In the genomic region with DNA sequence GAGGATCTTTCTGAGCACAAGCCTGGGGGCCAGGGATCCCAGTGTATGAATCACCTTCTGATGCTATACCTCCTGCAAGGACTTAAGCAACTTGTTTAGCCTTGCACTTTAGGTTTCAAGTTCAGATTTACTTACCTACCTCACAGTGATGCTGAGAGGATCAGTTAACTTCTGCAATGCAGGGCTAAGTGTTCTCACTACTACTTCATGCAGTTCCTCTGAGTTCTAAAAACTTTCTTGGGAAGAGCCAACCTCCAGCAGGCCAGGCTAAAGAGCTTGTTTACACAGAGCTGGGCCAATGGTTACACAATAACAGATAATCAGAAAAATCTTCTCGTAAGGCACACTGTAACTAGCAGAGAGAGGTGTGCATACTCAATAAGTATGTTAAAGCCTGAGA, we compare ENCODE assay signal across 19 cellular contexts. TPM values are rescaled to one million over a fixed set of nuclear protein-coding genes. Genes with fewer than 3 reads are reported as not detected.
DNase-seq lines count a peak whose midpoint lies in the region; ATAC-seq, FAIRE-seq and TF ChIP-seq lines count a peak whose summit lies in the region.
"Had no signal": no experiment of that assay in that cellular context is flagged by ENCODE, and none has a peak within 500 bp of the region (broad histone marks: within the 10 kb centered on the region; RNA-seq: fewer than 3 reads in every experiment).

No MANE protein-coding gene starts in this region.

- H3K9me3 Mint-ChIP-seq in activated naive CD4-positive, alpha-beta T cell treated with anti-CD3 and anti-CD28 coated beads, Interleukin-2, amount 50 U/mL, for 72 hours: no peaks in the 10 kb centered on the region
- H3K9me3 Mint-ChIP-seq: activated naive CD8-positive, alpha-beta T cell treated with anti-CD3 and anti-CD28 coated beads, Interleukin-2, amount 10 ng/mL, durations not matched to agents 7 days and 5 days; H9; natural killer cell had no signal

- ATAC-seq in A549: peak; percentile 80 to 87
- peak; percentile 65 for ATAC-seq in gastroesophageal sphincter
- peak; percentile 77 for ATAC-seq in omental fat pad (ENCODE audit: low FRiP score)
- ATAC-seq in activated naive CD4-positive, alpha-beta T cell treated with anti-CD3 and anti-CD28 coated beads, Interleukin-2, amount 50 U/mL, for 72 hours: no peak
- ATAC-seq: natural killer cell had no signal

- POLR2A ChIA-PET in A549 (lab: Yijun Ruan, JAX): interaction anchor here (0.7 to 1.8 kb wide), 4 partner anchors 22 to 83 kb away, joined by 3 to 8 read pairs (median 4); no protein-coding TSS in a partner anchor

- peak; percentile 86 for FAIRE-seq in A549 (lab: Jason Lieb, UNC)
- FAIRE-seq: A204.1 had no signal

- TF ChIP-seq POLR2A in A549 (IDR thresholded peaks at IDR 0.05; ENCODE audit: low read length) (no peak), adrenal gland (IDR thresholded peaks at IDR 0.05) (no peak), gastroesophageal sphincter (IDR thresholded peaks at IDR 0.05) (no peak)

- peaks cover 0 to 71% of the 10 kb centered on the region in 2 donors for H3K36me3 ChIP-seq in adrenal gland (replicated peaks in 1 of 2)
- peaks cover 10 to 89% of the 10 kb centered on the region in 2 donors for H3K36me3 ChIP-seq in gastroesophageal sphincter

- peak overlapping the region; percentile 70 for H3K4me2 ChIP-seq in A549

- no peak; a peak in 2 of 5 replicates for TF ChIP-seq RAD21 in A549 (conservative IDR thresholded peaks at IDR 0.05 in 1 of 2, IDR thresholded peaks at IDR 0.05 in 1 of 2)

- intact Hi-C loops in adrenal gland (cut with DNase I): no loop called here

- TF ChIP-seq EP300 in A549 (IDR thresholded peaks at IDR 0.05) (peak; percentile 34 to 77; a peak in 3 of 5 replicates), gastroesophageal sphincter (IDR thresholded peaks at IDR 0.05) (no peak)

- H3K27me3 ChIP-seq in adrenal gland (no peaks in the 10 kb centered on the region), gastroesophageal sphincter (no peaks in the 10 kb centered on the region)
- H3K27me3 ChIP-seq: MG63, suprapubic skin had no signal

- CTCF ChIA-PET in A549 (lab: Yijun Ruan, JAX): interaction anchor here (0.9 to 22.5 kb wide), 9 partner anchors 10 to 139 kb away, joined by 3 to 386 read pairs (median 5); a partner anchor contains a TSS

- H3K9me3 ChIP-seq in A549: no peaks in the 10 kb centered on the region
- no peaks in the 10 kb centered on the region for H3K9me3 ChIP-seq in adrenal gland (replicated peaks in 1 of 3)
- H3K9me3 ChIP-seq in gastroesophageal sphincter: no peaks in the 10 kb centered on the region
- H3K9me3 ChIP-seq: MG63, suprapubic skin had no signal

- WGBS in A549 (ENCODE audit: missing lambda C conversion rate): 0% methylated on average over 1 of the region's 1 CpG
- WGBS in adrenal gland, 4 donors: 30 to 40% (median 36%) methylated on average over 1 of the region's 1 CpG
- WGBS in gastroesophageal sphincter (ENCODE audit: low coverage in 1 of 2), 2 donors: 6 to 10% methylated on average over 1 of the region's 1 CpG

- H3K4me3 ChIP-seq in A549: 0 out of 3 replicates have a peak overlapping the region, but pooled peaks have one; percentile 1
- no peak overlapping the region for H3K4me3 ChIP-seq in adrenal gland
- H3K4me3 ChIP-seq in gastroesophageal sphincter: no peak overlapping the region
- H3K4me3 ChIP-seq: MG63, SK-N-MC, skin epidermis, suprapubic skin had no signal

- H3K27ac ChIP-seq in A549 (peak overlapping the region; percentile 68 to 76), adrenal gland (peak overlapping the region in 3 of 5 donors; percentile 33 to 72 (median 65)), gastroesophageal sphincter (peak overlapping the region in 3 of 4 donors; percentile 27 to 58 (median 38))
- H3K27ac ChIP-seq: SK-N-MC, suprapubic skin had no signal

- H3K27ac Mint-ChIP-seq in activated naive CD4-positive, alpha-beta T cell treated with anti-CD3 and anti-CD28 coated beads, Interleukin-2, amount 50 U/mL, for 72 hours: no peak overlapping the region
- H3K27ac Mint-ChIP-seq: activated naive CD8-positive, alpha-beta T cell treated with anti-CD3 and anti-CD28 coated beads, Interleukin-2, amount 10 ng/mL, durations not matched to agents 7 days and 5 days; natural killer cell had no signal

- H3K4me1 ChIP-seq in A549 (peaks cover 60% of the 10 kb centered on the region), adrenal gland (replicated peaks in 1 of 2) (peaks cover 6 to 22% of the 10 kb centered on the region in 2 donors), gastroesophageal sphincter (peaks cover 7 to 55% (median 11%) of the 10 kb centered on the region in 3 donors)

- TF ChIP-seq CTCF in A549 (IDR thresholded peaks at IDR 0.05) (no peak), adrenal gland (IDR thresholded peaks at IDR 0.05) (no peak), gastroesophageal sphincter (IDR thresholded peaks at IDR 0.05) (no peak), omental fat pad (IDR thresholded peaks at IDR 0.05) (no peak)

- H3K36me3 Mint-ChIP-seq in activated naive CD4-positive, alpha-beta T cell treated with anti-CD3 and anti-CD28 coated beads, Interleukin-2, amount 50 U/mL, for 72 hours: peaks cover 9 to 12% of the 10 kb centered on the region in 2 donors

- DNase-seq in A549 (ENCODE audit: low read depth in 1 of 2, low spot score in 1 of 2) (peak; percentile 53 to 81), adrenal gland (peak in 1 of 7 donors; percentile 24), omental fat pad (ENCODE audit: low spot score) (no peak), SHP77 (lab: John Stamatoyannopoulos, UW) (no peak), cerebellar nuclear complex (lab: John Stamatoyannopoulos, UW) (no peak)
- DNase-seq in stimulated activated CD4-positive, alpha-beta T cell treated with anti-CD3 and anti-CD28 coated beads, Interleukin-15, amount 100 ng/mL, for 24 hours: no peak
- DNase-seq in activated naive CD4-positive, alpha-beta T cell treated with anti-CD3 and anti-CD28 coated beads, Interleukin-2, amount 50 U/mL, for 72 hours (ENCODE audit: low spot score in 2 of 2): no peak
- DNase-seq: activated CD4-positive, CD25-positive, alpha-beta regulatory T cell; activated naive CD8-positive, alpha-beta T cell treated with anti-CD3 and anti-CD28 coated beads, Interleukin-2, amount 10 ng/mL, durations not matched to agents 7 days and 5 days; H9; MG63; natural killer cell; NCI-H2081; NK-92 treated with Interleukin-12 subunit alpha and Interleukin-12 subunit beta, amount 100 ng/mL, for 24 hours had no signal

TF ChIP-seq in A549, 52 proteins besides CTCF, POLR2A, EP300 and RAD21 (continues in another document):
- TF ChIP-seq, protein P1, sequence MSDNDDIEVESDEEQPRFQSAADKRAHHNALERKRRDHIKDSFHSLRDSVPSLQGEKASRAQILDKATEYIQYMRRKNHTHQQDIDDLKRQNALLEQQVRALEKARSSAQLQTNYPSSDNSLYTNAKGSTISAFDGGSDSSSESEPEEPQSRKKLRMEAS (IDR thresholded peaks at IDR 0.05): 0 out of 2 replicates have a peak, but pooled peaks have one; percentile 16
- TF ChIP-seq JUNB (IDR thresholded peaks at IDR 0.05) (peak; percentile 75), GATA3 (IDR thresholded peaks at IDR 0.05; ENCODE audit: borderline replicate concordance) (peak; percentile 38; the same call in 1 of the 2 replicates), TP53 (CRISPR knock-in tag; IDR thresholded peaks at IDR 0.05) (no peak), RNF2 (IDR thresholded peaks at IDR 0.05; ENCODE audit: borderline replicate concordance, low read depth) (no peak), JUN (IDR thresholded peaks at IDR 0.05) (peak; percentile 37 to 64; a peak in 2 of 5 replicates), KDM5A (IDR thresholded peaks at IDR 0.05) (no peak), NFE2L2 (conservative IDR thresholded peaks at IDR 0.05; ENCODE audit: low read length) (no peak), FOSL2 (IDR thresholded peaks at IDR 0.05) (peak; percentile 58; the same call in 1 of the 2 replicates), FOSL2 (CRISPR knock-in tag; IDR thresholded peaks at IDR 0.05) (peak; percentile 73), RARB (CRISPR knock-in tag; IDR thresholded peaks at IDR 0.05) (no peak)

RNA-seq across cellular contexts. Expression of a gene that starts 13.0 kb away (rescaled TPM):
- polyA plus RNA-seq in A549 (2011; rRNA removed) (57.7 and 63.8 TPM in 2 replicates), A549 (2017; fragmentation: RNase III; extraction: RNeasy Plus Mini Kit Qiagen cat#74134 plus additional on column Dnase treatment) (48.1 to 55.5 TPM (median 50.3 TPM) in 3 replicates), adrenal gland (10 to 100 TPM; 14.1 to 58.5 (median 23.1) TPM)
- 19.9 and 25.2 TPM in 2 replicates for polyA plus RNA-seq in A549 (2012; cell fraction: cytosol; rRNA removed)
- 12.5 and 13.7 TPM in 2 replicates for polyA plus RNA-seq in A549 (2012; cell fraction: nucleus; rRNA removed)
- 83.1 and 90.7 TPM in 2 replicates for polyA minus RNA-seq in A549 (2011; rRNA and poly(A)+ RNA removed)
- total RNA-seq in adrenal gland (100 to 1,000 TPM in 1 of 8 donors, 10 to 100 TPM in 7; 56.2 to 105 (median 74.1) TPM), gastroesophageal sphincter (100 to 1,000 TPM; 115 to 148 (median 132) TPM), omental fat pad (10 to 100 TPM; 45.1 to 50.6 (median 47.6) TPM)
- total RNA-seq in activated naive CD4-positive, alpha-beta T cell treated with anti-CD3 and anti-CD28 coated beads, Interleukin-2, amount 50 U/mL, for 72 hours: 10 to 100 TPM; 23.1 to 31.3 TPM

RNA-seq across cellular contexts. Expression of a gene that starts 19.8 kb away (rescaled TPM):
- polyA plus RNA-seq in A549 (2011; rRNA removed) (44.3 and 54.8 TPM in 2 replicates), A549 (2017; fragmentation: RNase III; extraction: RNeasy Plus Mini Kit Qiagen cat#74134 plus additional on column Dnase treatment) (70.7 to 103 TPM (median 90.6 TPM) in 3 replicates), adrenal gland (10 to 100 TPM; 19.9 to 45.1 (median 40.1) TPM)
- 47.9 and 48.0 TPM in 2 replicates for polyA plus RNA-seq in A549 (2012; cell fraction: cytosol; rRNA removed)
- polyA plus RNA-seq in A549 (2012; cell fraction: nucleus; rRNA removed): 222 and 260 TPM in 2 replicates
- polyA minus RNA-seq in A549 (2011; rRNA and poly(A)+ RNA removed): 20.1 and 41.6 TPM in 2 replicates
- total RNA-seq in adrenal gland (10 to 100 TPM; 23.9 to 47.3 (median 39.1) TPM), gastroesophageal sphincter (10 to 100 TPM; 35.7 to 60.3 (median 45.6) TPM), omental fat pad (10 to 100 TPM; 17.1 to 25.7 (median 22.1) TPM)
- total RNA-seq in activated naive CD4-positive, alpha-beta T cell treated with anti-CD3 and anti-CD28 coated beads, Interleukin-2, amount 50 U/mL, for 72 hours: under 1 TPM in 1 of 2 donors, not detected in 1; 0.84 TPM

RNA-seq across cellular contexts. Expression of a gene that starts 32.0 kb away (rescaled TPM):
- 332 and 490 TPM in 2 replicates for polyA plus RNA-seq in A549 (2011; rRNA removed)
- 272 and 316 TPM in 2 replicates for polyA plus RNA-seq in A549 (2012; cell fraction: cytosol; rRNA removed)
- 597 and 706 TPM in 2 replicates for polyA plus RNA-seq in A549 (2012; cell fraction: nucleus; rRNA removed)
- 364 to 399 TPM (median 368 TPM) in 3 replicates for polyA plus RNA-seq in A549 (2017; fragmentation: RNase III; extraction: RNeasy Plus Mini Kit Qiagen cat#74134 plus additional on column Dnase treatment)
- 330 and 342 TPM in 2 replicates for polyA minus RNA-seq in A549 (2011; rRNA and poly(A)+ RNA removed)
- 100 to 1,000 TPM; 131 to 236 (median 186) TPM for total RNA-seq in adrenal gland
- 100 to 1,000 TPM; 105 to 276 (median 137) TPM for polyA plus RNA-seq in adrenal gland
- total RNA-seq in gastroesophageal sphincter: 100 to 1,000 TPM; 139 to 240 (median 198) TPM
- total RNA-seq in omental fat pad: 100 to 1,000 TPM; 181 to 274 (median 182) TPM
- 100 to 1,000 TPM; 188 to 351 TPM for total RNA-seq in activated naive CD4-positive, alpha-beta T cell treated with anti-CD3 and anti-CD28 coated beads, Interleukin-2, amount 50 U/mL, for 72 hours

Comparison
In these comparisons a context has a peak if more than half of its experiments do, and no peak if none do; other contexts are left out.
1. ATAC-seq: peak in A549 (2 of 2), gastroesophageal sphincter (single experiment) and omental fat pad (single experiment); none in activated naive CD4-positive, alpha-beta T cell treated with anti-CD3 and anti-CD28 coated beads, Interleukin-2, amount 50 U/mL, for 72 hours (0 of 2).
2. DNase-seq: peak in A549 (2 of 2); none in omental fat pad (single experiment), SHP77 (0 of 2), cerebellar nuclear complex (0 of 2), stimulated activated CD4-positive, alpha-beta T cell treated with anti-CD3 and anti-CD28 coated beads, Interleukin-15, amount 100 ng/mL, for 24 hours (single experiment) and activated naive CD4-positive, alpha-beta T cell treated with anti-CD3 and anti-CD28 coated beads, Interleukin-2, amount 50 U/mL, for 72 hours (0 of 2).
3. RNA of a gene that starts 19.8 kb away (total RNA-seq): 35.7 to 60.3 TPM in gastroesophageal sphincter, 23.9 to 47.3 TPM in adrenal gland and 17.1 to 25.7 TPM in omental fat pad; 0.84 TPM in activated naive CD4-positive, alpha-beta T cell treated with anti-CD3 and anti-CD28 coated beads, Interleukin-2, amount 50 U/mL, for 72 hours; every median in the first group is over 4 times any median in the second.
4. Peak in every context shown above with its lines, with median percentiles within 50 percentile points of each other: H3K27ac ChIP-seq.